8 cellular contexts compared by ENCODE assay signal in the genomic region with DNA sequence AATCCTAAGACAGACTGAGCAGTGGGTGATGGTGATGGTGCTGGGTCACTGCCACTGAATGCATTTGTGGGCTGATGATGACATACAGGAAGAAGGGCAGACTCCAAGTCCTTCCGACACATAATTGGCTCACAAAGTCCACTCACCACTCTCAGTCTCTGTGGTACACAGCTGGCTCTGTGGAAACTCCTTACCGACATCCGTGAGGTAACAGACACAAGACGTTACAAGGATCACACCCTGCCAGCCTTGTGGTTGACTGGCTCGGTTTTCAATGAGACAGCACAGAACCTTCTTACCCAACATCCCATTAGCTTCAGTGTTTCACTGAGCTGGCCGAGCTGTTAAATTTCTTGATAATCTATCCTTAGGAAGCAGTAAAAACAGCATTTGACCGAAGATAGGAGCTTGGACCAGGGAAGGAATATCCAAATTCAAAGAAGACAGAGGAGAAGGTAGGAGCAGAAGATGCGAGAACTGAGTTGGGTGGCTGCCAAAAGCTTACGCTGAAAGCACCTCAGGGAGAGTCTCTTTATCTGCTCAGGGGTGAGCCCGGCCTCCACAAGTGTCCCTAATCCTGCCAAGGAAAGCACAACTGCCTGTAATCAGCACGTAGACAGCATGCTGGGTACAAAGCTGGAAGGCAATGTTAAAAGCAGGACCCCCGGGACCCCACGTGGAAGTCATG. TPM values are rescaled to one million over a fixed set of nuclear protein-coding genes. Genes with fewer than 3 reads are reported as not detected.
DNase-seq lines count a peak whose midpoint lies in the region; ATAC-seq and TF ChIP-seq lines count a peak whose summit lies in the region.

No MANE protein-coding gene starts in this region.

- no peak for TF ChIP-seq POLR2A in suprapubic skin (IDR thresholded peaks at IDR 0.05)

- ATAC-seq in left lung (peak; percentile 69), HG03469 (IDR thresholded peaks at IDR 0.05; ENCODE audit: unreplicated experiment) (no peak)

- H3K4me1 ChIP-seq in left lung (peaks cover 26 to 52% of the 10 kb centered on the region in 2 donors), suprapubic skin (peaks cover 26% of the 10 kb centered on the region)

- H3K27ac ChIP-seq in left lung (peak overlapping the region; percentile 75 to 95), suprapubic skin (peak overlapping the region; percentile 69)

- in situ Hi-C loops in astrocyte of the cerebellum (cut with HindIII; ENCODE audit: low sequenced_read_pairs) = no loop called here

- H3K9me3 ChIP-seq in left lung = no peaks in the 10 kb centered on the region
- H3K9me3 ChIP-seq in suprapubic skin = no peaks in the 10 kb centered on the region

- intact Hi-C loops in left lung (cut with DNase I) = loop anchor here in 1 of 2 donors (10.0 kb wide), 1 partner anchor 161 kb away; no protein-coding TSS in a partner anchor

- TF ChIP-seq CTCF in astrocyte of the cerebellum (IDR thresholded peaks at IDR 0.05; ENCODE audit: low read depth, low read length, missing control alignments) = no peak
- no peak for TF ChIP-seq CTCF in left lung (IDR thresholded peaks at IDR 0.05)
- no peak for TF ChIP-seq CTCF in suprapubic skin (IDR thresholded peaks at IDR 0.05)

- TF ChIP-seq EP300 in suprapubic skin (IDR thresholded peaks at IDR 0.05) = no peak

- 64% methylated on average over 13 of the region's 13 CpGs for WGBS in suprapubic skin

- peak overlapping the region; percentile 3 for H3K4me3 ChIP-seq in astrocyte of the cerebellum (ENCODE audit: low read depth, low read length)
- peak overlapping the region in 1 of 2 donors; percentile 9 for H3K4me3 ChIP-seq in left lung
- no peak overlapping the region for H3K4me3 ChIP-seq in suprapubic skin
- H3K4me3 ChIP-seq in H7 (ENCODE audit: insufficient read depth, low read depth, low read length) = no peak overlapping the region

- DNase-seq in EL (peak; percentile 97), SIG-M5 (lab: John Stamatoyannopoulos, UW) (peak; percentile 99), astrocyte of the cerebellum (ENCODE audit: low read depth) (peak; percentile 93), left lung (no peak), suprapubic skin (ENCODE audit: low spot score in 2 of 2) (no peak), GM19240 (ENCODE audit: insufficient read length, low spot score) (no peak), H7 (no peak)

- H3K36me3 ChIP-seq in left lung (peaks cover 0 to 83% of the 10 kb centered on the region in 2 donors), suprapubic skin (peaks cover 72% of the 10 kb centered on the region), H7 (replicated peaks; ENCODE audit: control insufficient read depth, insufficient read depth, low read length) (peaks cover 25% of the 10 kb centered on the region)

- no peaks in the 10 kb centered on the region for H3K27me3 ChIP-seq in left lung
- no peaks in the 10 kb centered on the region for H3K27me3 ChIP-seq in suprapubic skin
- no peaks in the 10 kb centered on the region for H3K27me3 ChIP-seq in H7 (ENCODE audit: control insufficient read depth, insufficient read depth, low read length)

RNA-seq across cellular contexts. Expression of a gene that starts 5.5 kb away (rescaled TPM):
- total RNA-seq in left lung (100 to 1,000 TPM in 1 of 2 donors, 10 to 100 TPM in 1; 83.2 to 211 TPM), suprapubic skin (10 to 100 TPM; 44.5 to 67.8 (median 56.9) TPM)
- total RNA-seq in H7 (2014; rRNA removed; shearing (Covaris generic)) = 38.2 and 59.3 TPM in 2 replicates

RNA-seq across cellular contexts. Expression of a gene that starts 10.1 kb away (rescaled TPM):
- total RNA-seq in left lung = 10 to 100 TPM; 23.5 to 35.9 TPM
- 10 to 100 TPM; 13.8 to 22.1 (median 17.7) TPM for total RNA-seq in suprapubic skin
- 16.5 and 16.8 TPM in 2 replicates for total RNA-seq in H7 (2014; rRNA removed; shearing (Covaris generic))

RNA-seq across cellular contexts. Expression of a gene that starts 10.3 kb away (rescaled TPM):
- 10 to 100 TPM; 30.6 to 33.5 TPM for total RNA-seq in left lung
- total RNA-seq in suprapubic skin = 10 to 100 TPM; 20.6 to 29.9 (median 23.0) TPM
- total RNA-seq in H7 (2014; rRNA removed; shearing (Covaris generic)) = 50.0 and 54.4 TPM in 2 replicates

RNA-seq across cellular contexts. Expression of a gene that starts 20.8 kb away (rescaled TPM):
- 100 to 1,000 TPM; 114 to 174 TPM for total RNA-seq in left lung
- 100 to 1,000 TPM; 170 to 253 (median 186) TPM for total RNA-seq in suprapubic skin
- 327 and 489 TPM in 2 replicates for total RNA-seq in H7 (2014; rRNA removed; shearing (Covaris generic))

RNA-seq across cellular contexts. Expression of a gene that starts 21.6 kb away (rescaled TPM):
- total RNA-seq in left lung (10 to 100 TPM; 23.6 to 38.2 TPM), suprapubic skin (10 to 100 TPM; 31.5 to 78.8 (median 37.2) TPM)
- 11.1 and 16.5 TPM in 2 replicates for total RNA-seq in H7 (2014; rRNA removed; shearing (Covaris generic))

Comparison
In these comparisons a context has a peak if more than half of its experiments do, and no peak if none do; other contexts are left out.
1. DNase-seq: peak in EL (single experiment), SIG-M5 (single experiment) and astrocyte of the cerebellum (single experiment); none in left lung (0 of 2), suprapubic skin (0 of 2), GM19240 (single experiment) and H7 (single experiment).